Comparison of ENCODE assay signal across 11 cellular contexts in genomic region chr19:54523403-54523802, GRCh38. TPM values are rescaled to one million over a fixed set of nuclear protein-coding genes. Genes with fewer than 3 reads are reported as not detected.
DNase-seq lines count a peak whose midpoint lies in the region; ATAC-seq lines count a peak whose summit lies in the region.
"Had no signal": no experiment of that assay in that cellular context is flagged by ENCODE, and none has a peak within 500 bp of the region (broad histone marks: within the 10 kb centered on the region; RNA-seq: fewer than 3 reads in every experiment).

No MANE protein-coding gene starts in this region.

- H3K36me3 Mint-ChIP-seq in activated naive CD4-positive, alpha-beta T cell treated with anti-CD3 and anti-CD28 coated beads, Interleukin-2, amount 10 ng/mL, durations not matched to agents 7 days and 5 days: peaks cover 21% of the 10 kb centered on the region
- no peaks in the 10 kb centered on the region for H3K36me3 Mint-ChIP-seq in activated CD4-positive, alpha-beta T cell treated with anti-CD3 and anti-CD28 coated beads, Interleukin-2, amount 10 ng/mL, durations not matched to agents 7 days and 5 days (ENCODE audit: low read depth)

- DNase-seq in activated naive CD4-positive, alpha-beta T cell treated with anti-CD3 and anti-CD28 coated beads, Interleukin-2, amount 10 ng/mL, durations not matched to agents 7 days and 5 days: peak; percentile 65
- no peak for DNase-seq in activated naive CD4-positive, alpha-beta T cell treated with anti-CD3 and anti-CD28 coated beads, Interleukin-2, amount 50 U/mL, for 16 hours
- DNase-seq in activated CD4-positive, alpha-beta T cell treated with anti-CD3 and anti-CD28 coated beads, Interleukin-2, amount 10 ng/mL, durations not matched to agents 7 days and 5 days: peak; percentile 55
- DNase-seq in hepatic stellate cell (ENCODE audit: low spot score): peak; percentile 20
- DNase-seq in central memory CD4-positive, alpha-beta T cell: no peak
- no peak for DNase-seq in cerebellum (ENCODE audit: low spot score)
- DNase-seq: NCI-H345 had no signal

- POLR2A ChIA-PET in activated CD4-positive, alpha-beta T cell treated with anti-CD3 and anti-CD28 coated beads, Interleukin-2, amount 10 ng/mL, durations not matched to agents 7 days and 5 days (lab: Charles Lee): no interaction called here

- peak overlapping the region; percentile 21 for H3K4me3 Mint-ChIP-seq in activated naive CD4-positive, alpha-beta T cell treated with anti-CD3 and anti-CD28 coated beads, Interleukin-2, amount 10 ng/mL, durations not matched to agents 7 days and 5 days
- H3K4me3 Mint-ChIP-seq in activated CD4-positive, alpha-beta T cell treated with anti-CD3 and anti-CD28 coated beads, Interleukin-2, amount 10 ng/mL, durations not matched to agents 7 days and 5 days: no peak overlapping the region
- H3K4me3 Mint-ChIP-seq: B cell had no signal

- CTCF ChIA-PET in activated naive CD4-positive, alpha-beta T cell treated with anti-CD3 and anti-CD28 coated beads, Interleukin-2, amount 10 ng/mL, durations not matched to agents 7 days and 5 days (lab: Charles Lee): no interaction called here
- CTCF ChIA-PET in activated CD4-positive, alpha-beta T cell treated with anti-CD3 and anti-CD28 coated beads, Interleukin-2, amount 10 ng/mL, durations not matched to agents 7 days and 5 days (lab: Charles Lee): no interaction called here

- peaks cover 66% of the 10 kb centered on the region for H3K4me1 Mint-ChIP-seq in activated naive CD4-positive, alpha-beta T cell treated with anti-CD3 and anti-CD28 coated beads, Interleukin-2, amount 10 ng/mL, durations not matched to agents 7 days and 5 days
- H3K4me1 Mint-ChIP-seq in activated CD4-positive, alpha-beta T cell treated with anti-CD3 and anti-CD28 coated beads, Interleukin-2, amount 10 ng/mL, durations not matched to agents 7 days and 5 days: peaks cover 52% of the 10 kb centered on the region

- peak overlapping the region; percentile 82 for H3K27ac Mint-ChIP-seq in activated naive CD4-positive, alpha-beta T cell treated with anti-CD3 and anti-CD28 coated beads, Interleukin-2, amount 10 ng/mL, durations not matched to agents 7 days and 5 days
- H3K27ac Mint-ChIP-seq in activated CD4-positive, alpha-beta T cell treated with anti-CD3 and anti-CD28 coated beads, Interleukin-2, amount 10 ng/mL, durations not matched to agents 7 days and 5 days: peak overlapping the region; percentile 1
- H3K27ac Mint-ChIP-seq: B cell had no signal

- H3K9me3 Mint-ChIP-seq in activated naive CD4-positive, alpha-beta T cell treated with anti-CD3 and anti-CD28 coated beads, Interleukin-2, amount 10 ng/mL, durations not matched to agents 7 days and 5 days: peaks cover 10% of the 10 kb centered on the region
- H3K9me3 Mint-ChIP-seq in activated CD4-positive, alpha-beta T cell treated with anti-CD3 and anti-CD28 coated beads, Interleukin-2, amount 10 ng/mL, durations not matched to agents 7 days and 5 days: peaks cover 8% of the 10 kb centered on the region

- ATAC-seq in HG03354 (IDR thresholded peaks at IDR 0.05; ENCODE audit: poor library complexity, severe bottlenecking, unreplicated experiment) (no peak), GM18502 (IDR thresholded peaks at IDR 0.05; ENCODE audit: poor library complexity, unreplicated experiment) (no peak)

- H3K27me3 Mint-ChIP-seq in activated naive CD4-positive, alpha-beta T cell treated with anti-CD3 and anti-CD28 coated beads, Interleukin-2, amount 10 ng/mL, durations not matched to agents 7 days and 5 days: peaks cover 25% of the 10 kb centered on the region
- H3K27me3 Mint-ChIP-seq in activated CD4-positive, alpha-beta T cell treated with anti-CD3 and anti-CD28 coated beads, Interleukin-2, amount 10 ng/mL, durations not matched to agents 7 days and 5 days: peaks cover 2% of the 10 kb centered on the region

RNA-seq across cellular contexts. Expression of gene LAIR2, which starts 20.8 kb away (rescaled TPM):
- 1 to 10 TPM; 3.1 to 3.7 TPM for total RNA-seq in activated CD4-positive, alpha-beta T cell treated with anti-CD3 and anti-CD28 coated beads, Interleukin-2, amount 10 ng/mL, durations not matched to agents 7 days and 5 days
- total RNA-seq in cerebellum: not detected
- total RNA-seq: B cell had no signal

RNA-seq across cellular contexts. Expression of gene LILRA2, which starts 50.2 kb away (rescaled TPM):
- total RNA-seq in activated CD4-positive, alpha-beta T cell treated with anti-CD3 and anti-CD28 coated beads, Interleukin-2, amount 10 ng/mL, durations not matched to agents 7 days and 5 days: not detected
- 0.27 TPM for total RNA-seq in cerebellum
- total RNA-seq: T-helper 2 cell treated with Interferon-gamma antibody and Interleukin-4, amounts not matched to agents 100 ng/mL and 5 ng/mL, for 36 hours had no signal

RNA-seq across cellular contexts. Expression of gene CDC42EP5, which starts 50.3 kb away (rescaled TPM):
- not detected for total RNA-seq in activated CD4-positive, alpha-beta T cell treated with anti-CD3 and anti-CD28 coated beads, Interleukin-2, amount 10 ng/mL, durations not matched to agents 7 days and 5 days
- 3.9 TPM for total RNA-seq in cerebellum
- total RNA-seq: B cell; T-helper 2 cell treated with Interferon-gamma antibody and Interleukin-4, amounts not matched to agents 100 ng/mL and 5 ng/mL, for 36 hours had no signal

RNA-seq across cellular contexts. Expression of gene LENG9, which starts 59.8 kb away (rescaled TPM):
- 1 to 10 TPM; 3.8 to 5.4 TPM for total RNA-seq in activated CD4-positive, alpha-beta T cell treated with anti-CD3 and anti-CD28 coated beads, Interleukin-2, amount 10 ng/mL, durations not matched to agents 7 days and 5 days
- total RNA-seq in cerebellum: 1.3 TPM

Comparison
In these comparisons a context has a peak if more than half of its experiments do, and no peak if none do; other contexts are left out.
1. DNase-seq: peak in activated naive CD4-positive, alpha-beta T cell treated with anti-CD3 and anti-CD28 coated beads, Interleukin-2, amount 10 ng/mL, durations not matched to agents 7 days and 5 days (single experiment), activated CD4-positive, alpha-beta T cell treated with anti-CD3 and anti-CD28 coated beads, Interleukin-2, amount 10 ng/mL, durations not matched to agents 7 days and 5 days (single experiment) and hepatic stellate cell (single experiment); none in activated naive CD4-positive, alpha-beta T cell treated with anti-CD3 and anti-CD28 coated beads, Interleukin-2, amount 50 U/mL, for 16 hours (single experiment), central memory CD4-positive, alpha-beta T cell (single experiment) and cerebellum (single experiment).